8 cellular contexts compared by ENCODE assay signal in genomic region chr12:41521872-41522379, GRCh38.
A peak's percentile ranks its signal among the peaks of the same experiment; 100 is the strongest.
DNase-seq lines count a peak whose midpoint lies in the region; ATAC-seq, FAIRE-seq and TF ChIP-seq lines count a peak whose summit lies in the region.

No MANE protein-coding gene starts in this region.

- no peak for DNase-seq in CD8-positive, alpha-beta T cell
- DNase-seq in HT1080 (ENCODE audit: low read depth), result peak; percentile 86
- DNase-seq in activated naive CD8-positive, alpha-beta T cell treated with anti-CD3 and anti-CD28 coated beads, Interleukin-2, amount 10 ng/mL, durations not matched to agents 7 days and 5 days, result no peak
- no peak for DNase-seq in left lung
- DNase-seq in GM12892 (ENCODE audit: insufficient read length), result no peak
- DNase-seq in stimulated activated CD4-positive, alpha-beta T cell treated with anti-CD3 and anti-CD28 coated beads, Interleukin-2, amount 100 ng/mL, for 48 hours, result no peak
- no peak for DNase-seq in iPS-NIHi11 (ENCODE audit: low spot score)

- H3K36me3 Mint-ChIP-seq in CD8-positive, alpha-beta T cell, result no peaks in the 10 kb centered on the region
- H3K36me3 Mint-ChIP-seq in activated naive CD8-positive, alpha-beta T cell treated with anti-CD3 and anti-CD28 coated beads, Interleukin-2, amount 10 ng/mL, durations not matched to agents 7 days and 5 days, result no peaks in the 10 kb centered on the region

- H3K4me1 Mint-ChIP-seq in CD8-positive, alpha-beta T cell (ENCODE audit: low read depth), result peaks cover 4% of the 10 kb centered on the region
- peaks cover 5% of the 10 kb centered on the region for H3K4me1 Mint-ChIP-seq in activated naive CD8-positive, alpha-beta T cell treated with anti-CD3 and anti-CD28 coated beads, Interleukin-2, amount 10 ng/mL, durations not matched to agents 7 days and 5 days

- intact Hi-C loops in CD8-positive, alpha-beta T cell (cut with DNase I, micrococcal nuclease), result no loop called here
- intact Hi-C loops in left lung (cut with DNase I), result no loop called here

- H3K27ac ChIP-seq in CD8-positive, alpha-beta T cell (ENCODE audit: low read depth, low read length), result no peak overlapping the region
- H3K27ac ChIP-seq in left lung, result peak overlapping the region; percentile 8 to 21

- H3K27ac Mint-ChIP-seq in CD8-positive, alpha-beta T cell, result no peak overlapping the region
- peak overlapping the region; percentile 65 for H3K27ac Mint-ChIP-seq in activated naive CD8-positive, alpha-beta T cell treated with anti-CD3 and anti-CD28 coated beads, Interleukin-2, amount 10 ng/mL, durations not matched to agents 7 days and 5 days

- no peaks in the 10 kb centered on the region for H3K4me1 ChIP-seq in CD8-positive, alpha-beta T cell (ENCODE audit: insufficient read depth, low read length)
- peaks cover 0 to 7% of the 10 kb centered on the region in 2 donors for H3K4me1 ChIP-seq in left lung

- H3K27me3 ChIP-seq in CD8-positive, alpha-beta T cell (ENCODE audit: insufficient read depth, low read length), result no peaks in the 10 kb centered on the region
- H3K27me3 ChIP-seq in left lung, result no peaks in the 10 kb centered on the region

- H3K9me3 Mint-ChIP-seq in CD8-positive, alpha-beta T cell, result no peaks in the 10 kb centered on the region
- no peaks in the 10 kb centered on the region for H3K9me3 Mint-ChIP-seq in activated naive CD8-positive, alpha-beta T cell treated with anti-CD3 and anti-CD28 coated beads, Interleukin-2, amount 10 ng/mL, durations not matched to agents 7 days and 5 days

- FAIRE-seq in GM12892 (lab: Jason Lieb, UNC), result no peak

- H3K36me3 ChIP-seq in CD8-positive, alpha-beta T cell (ENCODE audit: insufficient read depth, low read length), result no peaks in the 10 kb centered on the region
- H3K36me3 ChIP-seq in left lung, result no peaks in the 10 kb centered on the region

- POLR2A ChIA-PET in CD8-positive, alpha-beta T cell (lab: Charles Lee), result no interaction called here
- POLR2A ChIA-PET in activated naive CD8-positive, alpha-beta T cell treated with anti-CD3 and anti-CD28 coated beads, Interleukin-2, amount 10 ng/mL, durations not matched to agents 7 days and 5 days (lab: Charles Lee), result no interaction called here

- CTCF ChIA-PET in CD8-positive, alpha-beta T cell (lab: Charles Lee), result interaction anchor here (1.0 kb wide), 1 partner anchor 503 kb away, joined by 4 read pairs; no protein-coding TSS in a partner anchor

- H3K27me3 Mint-ChIP-seq in CD8-positive, alpha-beta T cell (ENCODE audit: low read depth), result no peaks in the 10 kb centered on the region
- peaks cover 2% of the 10 kb centered on the region for H3K27me3 Mint-ChIP-seq in activated naive CD8-positive, alpha-beta T cell treated with anti-CD3 and anti-CD28 coated beads, Interleukin-2, amount 10 ng/mL, durations not matched to agents 7 days and 5 days

- TF ChIP-seq POLR2A in GM12892 (IDR thresholded peaks at IDR 0.05; ENCODE audit: low read depth, low read length), result no peak

- no peak overlapping the region for H3K4me3 ChIP-seq in CD8-positive, alpha-beta T cell (ENCODE audit: low read depth, low read length)
- H3K4me3 ChIP-seq in left lung, result no peak overlapping the region

- peak overlapping the region; percentile 24 for H3K4me3 Mint-ChIP-seq in CD8-positive, alpha-beta T cell
- H3K4me3 Mint-ChIP-seq in activated naive CD8-positive, alpha-beta T cell treated with anti-CD3 and anti-CD28 coated beads, Interleukin-2, amount 10 ng/mL, durations not matched to agents 7 days and 5 days, result peak overlapping the region; percentile 67

- no peak for TF ChIP-seq CTCF in CD8-positive, alpha-beta T cell (IDR thresholded peaks at IDR 0.05)
- no peak for TF ChIP-seq CTCF in left lung (IDR thresholded peaks at IDR 0.05)

- no peaks in the 10 kb centered on the region for H3K9me3 ChIP-seq in CD8-positive, alpha-beta T cell (ENCODE audit: low read length)
- no peaks in the 10 kb centered on the region for H3K9me3 ChIP-seq in left lung

- no peak for ATAC-seq in CD8-positive, alpha-beta T cell
- peak; percentile 41 for ATAC-seq in GM19468 (IDR thresholded peaks at IDR 0.05; ENCODE audit: extremely low read depth, unreplicated experiment)
- no peak for ATAC-seq in activated naive CD8-positive, alpha-beta T cell treated with anti-CD3 and anti-CD28 coated beads, Interleukin-2, amount 10 ng/mL, durations not matched to agents 7 days and 5 days (ENCODE audit: low read depth)
- ATAC-seq in left lung, result peak; percentile 32

Comparison
In these comparisons a context has a peak if more than half of its experiments do, and no peak if none do; other contexts are left out.
1. ATAC-seq: peak in GM19468 (single experiment) and left lung (single experiment); none in CD8-positive, alpha-beta T cell (single experiment) and activated naive CD8-positive, alpha-beta T cell treated with anti-CD3 and anti-CD28 coated beads, Interleukin-2, amount 10 ng/mL, durations not matched to agents 7 days and 5 days (single experiment).